16 cellular contexts compared by ENCODE assay signal in the genomic region with DNA sequence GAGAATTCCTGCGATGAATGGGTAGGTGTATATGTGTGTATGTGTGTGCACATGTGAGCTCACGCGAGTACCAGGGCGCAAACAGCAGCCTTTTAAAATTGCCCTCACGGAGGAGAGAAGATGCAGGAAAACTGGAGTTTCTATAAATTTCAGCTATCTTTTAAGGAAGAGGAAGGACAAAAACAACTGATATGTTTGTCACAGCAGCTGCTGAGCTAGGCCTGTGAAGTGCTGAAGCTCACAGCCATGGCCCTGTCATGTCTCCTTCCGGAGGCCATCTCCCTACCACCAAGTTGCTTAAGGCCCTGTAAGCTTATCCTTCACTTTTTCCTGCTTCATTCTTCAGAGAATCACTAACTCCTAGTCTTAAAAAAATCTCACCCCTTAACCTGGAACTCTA. TPM values are rescaled to one million over a fixed set of nuclear protein-coding genes. Genes with fewer than 3 reads are reported as not detected.
DNase-seq lines count a peak whose midpoint lies in the region; ATAC-seq and TF ChIP-seq lines count a peak whose summit lies in the region.
"Had no signal": no experiment of that assay in that cellular context is flagged by ENCODE, and none has a peak within 500 bp of the region (broad histone marks: within the 10 kb centered on the region; RNA-seq: fewer than 3 reads in every experiment).

No MANE protein-coding gene starts in this region.

- ATAC-seq in body of pancreas, result peak; percentile 19
- no peak for ATAC-seq in GM21526 (IDR thresholded peaks at IDR 0.05; ENCODE audit: low FRiP score, unreplicated experiment)
- no peak for ATAC-seq in GM21529 (IDR thresholded peaks at IDR 0.05; ENCODE audit: unreplicated experiment)

- H3K27ac ChIP-seq in body of pancreas (no peak overlapping the region), mesodermal cell (ENCODE audit: low read depth, low read length, severe bottlenecking) (peak overlapping the region; percentile 62), substantia nigra (ENCODE audit: low read depth, low read length, poor library complexity, severe bottlenecking) (peak overlapping the region; percentile 85)
- H3K27ac ChIP-seq: BLaER1, thoracic aorta had no signal

- no peak for TF ChIP-seq CTCF in body of pancreas (IDR thresholded peaks at IDR 0.05)

- no peaks in the 10 kb centered on the region for H3K9me3 ChIP-seq in body of pancreas
- no peaks in the 10 kb centered on the region for H3K9me3 ChIP-seq in mesodermal cell (ENCODE audit: control insufficient read depth, low read length)
- H3K9me3 ChIP-seq: BLaER1, thoracic aorta had no signal

- WGBS in body of pancreas, 2 donors, result 82 to 85% methylated on average over 6 of the region's 6 CpGs
- whole genome bisulfite sequencing in mesodermal cell (ENCODE audit: insufficient coverage in 2 of 2), 2 experiments, result 83 to 89% methylated on average over 5 to 6 of the region's 6 CpGs

- H3K36me3 ChIP-seq in body of pancreas (replicated peaks in 1 of 2; ENCODE audit: insufficient read depth in 1 of 2, low read depth in 2 of 2) (no peaks in the 10 kb centered on the region), mesodermal cell (ENCODE audit: control insufficient read depth, insufficient read depth, low read length) (peaks cover 35% of the 10 kb centered on the region)
- H3K36me3 ChIP-seq: thoracic aorta had no signal

- no peaks in the 10 kb centered on the region for H3K27me3 ChIP-seq in body of pancreas
- H3K27me3 ChIP-seq: BLaER1 had no signal

- peak; percentile 23 for DNase-seq in NCI-H2227 (lab: John Stamatoyannopoulos, UW; ENCODE audit: unreplicated experiment)
- no peak for DNase-seq in NCI-H2227 treated with DMSO at 0.1 percent for 48 hours (lab: John Stamatoyannopoulos, UW)
- no peak for DNase-seq in body of pancreas
- peak in 3 of 49 donors; percentile 21 to 45 (median 21) for DNase-seq in substantia nigra (lab: John Stamatoyannopoulos, UW)
- DNase-seq in iPS-NIHi11 (ENCODE audit: low spot score), result no peak
- DNase-seq: activated CD4-positive, alpha-beta T cell treated with anti-CD3 and anti-CD28 coated beads, Interleukin-2, amount 50 U/mL, for 1 hour; activated naive CD4-positive, alpha-beta T cell treated with anti-CD3 and anti-CD28 coated beads, Interleukin-2, amount 10 ng/mL, durations not matched to agents 7 days and 5 days; dermis blood vessel endothelial cell; IMR-90; NCI-H1694; NCI-H446 treated with DMSO at 0.1 percent for 48 hours had no signal

- intact Hi-C loops in body of pancreas (cut with DNase I), result no loop called here

- TF ChIP-seq POLR2A in body of pancreas (IDR thresholded peaks at IDR 0.05), result no peak

- peaks cover 54% of the 10 kb centered on the region for H3K4me1 ChIP-seq in body of pancreas
- H3K4me1 ChIP-seq in mesodermal cell (ENCODE audit: control insufficient read depth, insufficient read depth, low read length, poor library complexity, severe bottlenecking), result peaks cover 15% of the 10 kb centered on the region
- H3K4me1 ChIP-seq: BLaER1 had no signal

- no peak overlapping the region for H3K4me3 ChIP-seq in body of pancreas
- H3K4me3 ChIP-seq in mesodermal cell (ENCODE audit: extremely low read depth, insufficient read depth, low read length, poor library complexity, severe bottlenecking), result no peak overlapping the region
- H3K4me3 ChIP-seq: BLaER1, thoracic aorta had no signal

RNA-seq across cellular contexts. Expression of a gene that starts 40.7 kb away (rescaled TPM):
- total RNA-seq in body of pancreas, result 10 to 100 TPM; 30.3 to 32.9 TPM
- polyA plus RNA-seq in mesodermal cell (2013, experiment 1 of 2), result 24.0 TPM
- polyA plus RNA-seq in mesodermal cell (2013, experiment 2 of 2), result 17.9 TPM

Comparison
In these comparisons a context has a peak if more than half of its experiments do, and no peak if none do; other contexts are left out.
1. H3K27ac ChIP-seq: peak in mesodermal cell (single experiment) and substantia nigra (single experiment); none in body of pancreas (0 of 4).